ENCODE assay signal across 13 cellular contexts in genomic region chr2:25711641-25712369, GRCh38. TPM values are rescaled to one million over a fixed set of nuclear protein-coding genes. Genes with fewer than 3 reads are reported as not detected.
DNase-seq lines count a peak whose midpoint lies in the region; ATAC-seq and TF ChIP-seq lines count a peak whose summit lies in the region.
"Had no signal": no experiment of that assay in that cellular context is flagged by ENCODE, and none has a peak within 500 bp of the region (broad histone marks: within the 10 kb centered on the region; RNA-seq: fewer than 3 reads in every experiment).

No MANE protein-coding gene starts in this region.

- TF ChIP-seq POLR2A in transverse colon (IDR thresholded peaks at IDR 0.05), result no peak

- no peaks in the 10 kb centered on the region for H3K9me3 ChIP-seq in transverse colon

- peaks cover 12% of the 10 kb centered on the region for H3K4me1 Mint-ChIP-seq in activated naive CD8-positive, alpha-beta T cell treated with anti-CD3 and anti-CD28 coated beads, Interleukin-2, amount 50 U/mL, for 24 hours
- H3K4me1 Mint-ChIP-seq in naive B cell, result peaks cover 11 to 13% (median 13%) of the 10 kb centered on the region in 3 donors

- DNase-seq in CD1c-positive myeloid dendritic cell (ENCODE audit: extremely low spot score) (peak; percentile 21), LHCN-M2 (ENCODE audit: low read depth) (peak; percentile 12), naive B cell (no peak), transverse colon (no peak), COLO829 (ENCODE audit: low spot score) (no peak), NCI-H1105 (lab: John Stamatoyannopoulos, UW) (no peak), GM19238 (ENCODE audit: insufficient read length, low spot score) (no peak)
- DNase-seq in activated naive CD8-positive, alpha-beta T cell treated with anti-CD3 and anti-CD28 coated beads, Interleukin-2, amount 50 U/mL, for 24 hours, result no peak
- DNase-seq: COR-L47, NCI-H2171, SW 1271, trophoblast cell had no signal

- no peak for TF ChIP-seq CTCF in transverse colon (IDR thresholded peaks at IDR 0.05)

- peaks cover 0 to 3% (median 0%) of the 10 kb centered on the region in 4 donors for H3K4me1 ChIP-seq in transverse colon

- H3K27me3 ChIP-seq in transverse colon, result no peaks in the 10 kb centered on the region

- 0 to 36% methylated on average over 1 to 13 of the region's 13 CpGs for WGBS in transverse colon (ENCODE audit: low coverage in 1 of 2), 2 donors

- no peaks in the 10 kb centered on the region for H3K36me3 Mint-ChIP-seq in activated naive CD8-positive, alpha-beta T cell treated with anti-CD3 and anti-CD28 coated beads, Interleukin-2, amount 50 U/mL, for 24 hours (ENCODE audit: low read depth)
- H3K36me3 Mint-ChIP-seq in naive B cell, result no peaks in the 10 kb centered on the region
- H3K36me3 Mint-ChIP-seq: activated naive CD4-positive, alpha-beta T cell treated with anti-CD3 and anti-CD28 coated beads, Interleukin-2, amount 50 U/mL, for 72 hours had no signal

- peak overlapping the region; percentile 25 for H3K4me3 Mint-ChIP-seq in activated naive CD8-positive, alpha-beta T cell treated with anti-CD3 and anti-CD28 coated beads, Interleukin-2, amount 50 U/mL, for 24 hours
- peak overlapping the region; percentile 54 to 92 (median 84) for H3K4me3 Mint-ChIP-seq in naive B cell

- peak overlapping the region in 2 of 4 donors; percentile 10 to 11 for H3K4me3 ChIP-seq in transverse colon

- intact Hi-C loops in transverse colon (cut with DNase I; ENCODE audit: low total_unique reads), result no loop called here

- no peaks in the 10 kb centered on the region for H3K36me3 ChIP-seq in transverse colon

- H3K27ac Mint-ChIP-seq in activated naive CD8-positive, alpha-beta T cell treated with anti-CD3 and anti-CD28 coated beads, Interleukin-2, amount 50 U/mL, for 24 hours, result no peak overlapping the region
- H3K27ac Mint-ChIP-seq in naive B cell, result peak overlapping the region; percentile 13 to 96 (median 56)
- H3K27ac Mint-ChIP-seq: activated naive CD4-positive, alpha-beta T cell treated with anti-CD3 and anti-CD28 coated beads, Interleukin-2, amount 50 U/mL, for 72 hours had no signal

- no peak overlapping the region for H3K27ac ChIP-seq in transverse colon

- in situ Hi-C loops in transverse colon (cut with MboI; ENCODE audit: low pct_ligation_motif_present in 1 of 4, low pct_unique_long_range_greater_than_20kb in 1 of 4, low sequenced_read_pairs in 3 of 4), result no loop called here

- no peaks in the 10 kb centered on the region for H3K9me3 Mint-ChIP-seq in activated naive CD8-positive, alpha-beta T cell treated with anti-CD3 and anti-CD28 coated beads, Interleukin-2, amount 50 U/mL, for 24 hours
- H3K9me3 Mint-ChIP-seq in naive B cell, result no peaks in the 10 kb centered on the region
- H3K9me3 Mint-ChIP-seq: activated naive CD4-positive, alpha-beta T cell treated with anti-CD3 and anti-CD28 coated beads, Interleukin-2, amount 50 U/mL, for 72 hours had no signal

- peak; percentile 33 for ATAC-seq in activated naive CD8-positive, alpha-beta T cell treated with anti-CD3 and anti-CD28 coated beads, Interleukin-2, amount 50 U/mL, for 24 hours
- ATAC-seq in naive B cell (ENCODE audit: low read depth in 2 of 2), result peak in 1 of 2 donors; percentile 18

- TF ChIP-seq EP300 in transverse colon (IDR thresholded peaks at IDR 0.05; ENCODE audit: low read depth), result no peak

- H3K27me3 Mint-ChIP-seq in activated naive CD8-positive, alpha-beta T cell treated with anti-CD3 and anti-CD28 coated beads, Interleukin-2, amount 50 U/mL, for 24 hours, result peaks cover 15% of the 10 kb centered on the region
- peaks cover 0 to 20% (median 16%) of the 10 kb centered on the region in 3 donors for H3K27me3 Mint-ChIP-seq in naive B cell

RNA-seq across cellular contexts. Expression of gene DTNB, which starts 38.4 kb away (rescaled TPM):
- total RNA-seq in LHCN-M2 (2014; rRNA removed) (6.7 and 11.3 TPM in 2 replicates), transverse colon (1 to 10 TPM; 2.2 to 7.8 (median 3.9) TPM)
- polyA plus RNA-seq in LHCN-M2 (2012), result 6.2 TPM
- polyA plus RNA-seq in naive B cell (ENCODE audit: low read depth in 6 of 6), result 10 to 100 TPM in 5 of 6 donors, 1 to 10 TPM in 1; 7.8 to 25.4 (median 16.1) TPM

Comparison
In these comparisons a context has a peak if more than half of its experiments do, and no peak if none do; other contexts are left out.
1. DNase-seq: peak in CD1c-positive myeloid dendritic cell (single experiment) and LHCN-M2 (single experiment); none in activated naive CD8-positive, alpha-beta T cell treated with anti-CD3 and anti-CD28 coated beads, Interleukin-2, amount 50 U/mL, for 24 hours (single experiment), naive B cell (single experiment), transverse colon (single experiment), COLO829 (single experiment), NCI-H1105 (single experiment) and GM19238 (single experiment).